In the genomic region with DNA sequence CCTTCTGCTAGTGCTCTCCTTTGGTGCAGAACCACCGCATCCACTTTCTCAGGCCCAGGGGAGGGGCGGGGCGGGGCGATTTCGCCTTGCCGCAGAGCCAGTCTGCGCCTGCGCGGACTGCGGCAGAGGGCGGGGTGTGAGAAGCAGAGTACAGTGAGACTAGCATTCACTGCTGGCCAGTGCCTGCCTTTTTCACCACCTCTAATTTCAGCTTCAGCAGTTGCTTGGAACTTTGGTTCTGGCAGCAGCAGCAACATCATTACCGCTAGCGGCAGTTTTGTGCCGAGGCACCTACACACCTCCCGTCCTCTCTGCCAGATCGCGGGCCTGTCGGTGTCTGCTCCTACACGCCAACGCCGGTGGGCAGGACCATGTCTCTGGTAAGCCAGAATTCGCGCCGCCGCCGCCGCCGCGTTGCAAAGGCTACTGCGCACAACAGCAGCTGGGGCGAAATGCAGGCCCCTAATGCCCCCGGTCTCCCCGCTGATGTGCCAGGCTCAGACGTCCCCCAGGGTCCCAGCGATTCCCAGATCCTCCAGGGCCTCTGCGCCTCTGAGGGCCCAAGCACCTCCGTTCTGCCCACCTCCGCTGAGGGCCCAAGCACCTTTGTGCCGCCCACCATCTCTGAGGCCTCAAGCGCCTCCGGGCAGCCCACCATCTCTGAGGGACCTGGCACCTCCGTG, we compare ENCODE assay signal across 7 cellular contexts. TPM values are rescaled to one million over a fixed set of nuclear protein-coding genes. Genes with fewer than 3 reads are reported as not detected.
DNase-seq lines count a peak whose midpoint lies in the region; ATAC-seq and TF ChIP-seq lines count a peak whose summit lies in the region.

A gene with protein sequence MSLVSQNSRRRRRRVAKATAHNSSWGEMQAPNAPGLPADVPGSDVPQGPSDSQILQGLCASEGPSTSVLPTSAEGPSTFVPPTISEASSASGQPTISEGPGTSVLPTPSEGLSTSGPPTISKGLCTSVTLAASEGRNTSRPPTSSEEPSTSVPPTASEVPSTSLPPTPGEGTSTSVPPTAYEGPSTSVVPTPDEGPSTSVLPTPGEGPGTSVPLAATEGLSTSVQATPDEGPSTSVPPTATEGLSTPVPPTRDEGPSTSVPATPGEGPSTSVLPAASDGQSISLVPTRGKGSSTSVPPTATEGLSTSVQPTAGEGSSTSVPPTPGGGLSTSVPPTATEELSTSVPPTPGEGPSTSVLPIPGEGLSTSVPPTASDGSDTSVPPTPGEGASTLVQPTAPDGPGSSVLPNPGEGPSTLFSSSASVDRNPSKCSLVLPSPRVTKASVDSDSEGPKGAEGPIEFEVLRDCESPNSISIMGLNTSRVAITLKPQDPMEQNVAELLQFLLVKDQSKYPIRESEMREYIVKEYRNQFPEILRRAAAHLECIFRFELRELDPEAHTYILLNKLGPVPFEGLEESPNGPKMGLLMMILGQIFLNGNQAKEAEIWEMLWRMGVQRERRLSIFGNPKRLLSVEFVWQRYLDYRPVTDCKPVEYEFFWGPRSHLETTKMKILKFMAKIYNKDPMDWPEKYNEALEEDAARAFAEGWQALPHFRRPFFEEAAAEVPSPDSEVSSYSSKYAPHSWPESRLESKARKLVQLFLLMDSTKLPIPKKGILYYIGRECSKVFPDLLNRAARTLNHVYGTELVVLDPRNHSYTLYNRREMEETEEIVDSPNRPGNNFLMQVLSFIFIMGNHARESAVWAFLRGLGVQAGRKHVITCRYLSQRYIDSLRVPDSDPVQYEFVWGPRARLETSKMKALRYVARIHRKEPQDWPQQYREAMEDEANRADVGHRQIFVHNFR (plus strand): TSS at position 151 of the 683 bp plus-strand sequence. CDS start 221 bp downstream, at position 372.

- H3K9me3 Mint-ChIP-seq in activated CD4-positive, alpha-beta memory T cell treated with anti-CD3 and anti-CD28 coated beads, Interleukin-2, amount 10 ng/mL, durations not matched to agents 7 days and 5 days = no peaks in the 10 kb centered on the region

- peaks cover 11% of the 10 kb centered on the region for H3K4me1 Mint-ChIP-seq in activated CD4-positive, alpha-beta memory T cell treated with anti-CD3 and anti-CD28 coated beads, Interleukin-2, amount 10 ng/mL, durations not matched to agents 7 days and 5 days

- H3K36me3 ChIP-seq in lower lobe of right lung = no peaks in the 10 kb centered on the region

- no peaks in the 10 kb centered on the region for H3K27me3 Mint-ChIP-seq in activated CD4-positive, alpha-beta memory T cell treated with anti-CD3 and anti-CD28 coated beads, Interleukin-2, amount 10 ng/mL, durations not matched to agents 7 days and 5 days

- H3K27ac ChIP-seq in lower lobe of right lung = peak within 1 kb of the TSS; percentile 24

- ATAC-seq in GM18519 (IDR thresholded peaks at IDR 0.05; ENCODE audit: low FRiP score, unreplicated experiment) (peak; percentile 71), HG03039 (IDR thresholded peaks at IDR 0.05; ENCODE audit: unreplicated experiment) (peak; percentile 89), lower lobe of right lung (peak; percentile 96 to 97)

- no peaks in the 10 kb centered on the region for H3K4me1 ChIP-seq in lower lobe of right lung

- no peak for TF ChIP-seq CTCF in lower lobe of right lung (IDR thresholded peaks at IDR 0.05)

- H3K9me3 ChIP-seq in lower lobe of right lung = no peaks in the 10 kb centered on the region

- POLR2A ChIA-PET in activated CD4-positive, alpha-beta memory T cell treated with anti-CD3 and anti-CD28 coated beads, Interleukin-2, amount 10 ng/mL, durations not matched to agents 7 days and 5 days (lab: Charles Lee) = interaction anchor here (1.6 kb wide), 1 partner anchor 255 kb away, joined by 6 read pairs; a partner anchor contains a TSS

- CTCF ChIA-PET in activated CD4-positive, alpha-beta memory T cell treated with anti-CD3 and anti-CD28 coated beads, Interleukin-2, amount 10 ng/mL, durations not matched to agents 7 days and 5 days (lab: Charles Lee) = no interaction called here

- peak within 1 kb of the TSS; percentile 68 for H3K4me3 ChIP-seq in lower lobe of right lung

- DNase-seq in NCI-H2196 treated with DMSO at 0.1 percent for 48 hours (lab: John Stamatoyannopoulos, UW; ENCODE audit: unreplicated experiment) (peak; percentile 2), ecto neural progenitor cell (ENCODE audit: low spot score) (peak; percentile 82), lower lobe of right lung (peak; percentile 74)
- DNase-seq in activated CD4-positive, alpha-beta memory T cell treated with anti-CD3 and anti-CD28 coated beads, Interleukin-2, amount 10 ng/mL, durations not matched to agents 7 days and 5 days = peak; percentile 85
- peak; percentile 54 to 75 (median 65) for DNase-seq in stimulated activated CD4-positive, alpha-beta T cell treated with anti-CD3 and anti-CD28 coated beads, TNF-alpha, amount 100 ng/mL, for 24 hours (ENCODE audit: low read depth in 3 of 3)

- peak within 1 kb of the TSS; percentile 81 for H3K4me3 Mint-ChIP-seq in activated CD4-positive, alpha-beta memory T cell treated with anti-CD3 and anti-CD28 coated beads, Interleukin-2, amount 10 ng/mL, durations not matched to agents 7 days and 5 days

- intact Hi-C loops in lower lobe of right lung (cut with DNase I) = no loop called here

- no peaks in the 10 kb centered on the region for H3K27me3 ChIP-seq in lower lobe of right lung (ENCODE audit: low read depth)

- peak within 1 kb of the TSS; percentile 66 for H3K27ac Mint-ChIP-seq in activated CD4-positive, alpha-beta memory T cell treated with anti-CD3 and anti-CD28 coated beads, Interleukin-2, amount 10 ng/mL, durations not matched to agents 7 days and 5 days

- H3K36me3 Mint-ChIP-seq in activated CD4-positive, alpha-beta memory T cell treated with anti-CD3 and anti-CD28 coated beads, Interleukin-2, amount 10 ng/mL, durations not matched to agents 7 days and 5 days (ENCODE audit: low read depth) = no peaks in the 10 kb centered on the region

RNA-seq across cellular contexts. Expression of the gene that starts here (rescaled TPM):
- 1 to 10 TPM; 2.8 to 3.1 TPM for total RNA-seq in activated CD4-positive, alpha-beta memory T cell treated with anti-CD3 and anti-CD28 coated beads, Interleukin-2, amount 10 ng/mL, durations not matched to agents 7 days and 5 days
- total RNA-seq in lower lobe of right lung = 2.7 TPM

Comparison
In these comparisons a context has a peak if more than half of its experiments do, and no peak if none do; other contexts are left out.
1. Peak in every context shown above with its lines: DNase-seq, ATAC-seq, H3K4me3 ChIP-seq and H3K27ac ChIP-seq.
2. DNase-seq: peak in every context shown above with its lines; median percentile 85 in activated CD4-positive, alpha-beta memory T cell treated with anti-CD3 and anti-CD28 coated beads, Interleukin-2, amount 10 ng/mL, durations not matched to agents 7 days and 5 days; 82 in ecto neural progenitor cell; 74 in lower lobe of right lung; 65 in stimulated activated CD4-positive, alpha-beta T cell treated with anti-CD3 and anti-CD28 coated beads, TNF-alpha, amount 100 ng/mL, for 24 hours; 2 in NCI-H2196 treated with DMSO at 0.1 percent for 48 hours.